Comparison of ENCODE assay signal across 11 cellular contexts in the genomic region with DNA sequence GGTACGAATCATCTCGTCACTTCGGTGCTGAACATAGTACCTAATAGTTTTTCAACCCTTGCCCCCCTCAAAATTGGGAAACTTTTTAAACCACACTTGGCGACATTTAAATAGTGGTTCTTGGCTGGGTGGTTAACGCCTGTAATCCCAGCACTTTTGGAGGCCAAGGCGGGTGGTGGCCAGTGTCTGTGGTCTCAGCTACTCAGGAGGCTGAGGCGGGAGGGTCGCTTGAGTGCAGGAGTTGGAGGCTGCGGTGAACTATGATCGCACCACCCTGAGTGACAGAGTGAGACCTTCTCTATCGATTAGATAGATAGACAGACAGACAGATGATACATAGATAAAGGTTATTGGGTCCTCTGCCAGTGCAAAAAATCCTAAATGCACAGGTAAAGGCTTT. TPM values are rescaled to one million over a fixed set of nuclear protein-coding genes. Genes with fewer than 3 reads are reported as not detected.
A peak's percentile ranks its signal among the peaks of the same experiment; 100 is the strongest.
DNase-seq lines count a peak whose midpoint lies in the region; ATAC-seq and TF ChIP-seq lines count a peak whose summit lies in the region.
"Had no signal": no experiment of that assay in that cellular context is flagged by ENCODE, and none has a peak within 500 bp of the region (broad histone marks: within the 10 kb centered on the region; RNA-seq: fewer than 3 reads in every experiment).

No MANE protein-coding gene starts in this region.

- intact Hi-C loops in left ventricle myocardium inferior (cut with micrococcal nuclease): loop anchor here (10.0 kb wide), 1 partner anchor 56 kb away; the partner anchor contains the start of gene RASAL2
- intact Hi-C loops in left cardiac atrium (cut with DNase I): loop anchor here (5.0 to 10.0 kb wide), 3 partner anchors 59 to 246 kb away; no protein-coding TSS in a partner anchor

- H3K4me1 ChIP-seq in left ventricle myocardium inferior (peaks cover 52% of the 10 kb centered on the region), fibroblast of lung (ENCODE audit: control insufficient read depth, extremely low read depth, insufficient read depth, low read length) (peaks cover 3% of the 10 kb centered on the region), neutrophil (ENCODE audit: control insufficient read depth in 1 of 2, insufficient read depth in 1 of 2, low read depth in 1 of 2, low read length in 1 of 2) (peaks cover 7 to 12% of the 10 kb centered on the region in 2 experiments)

- H3K4me3 ChIP-seq in left ventricle myocardium inferior (peak overlapping the region; percentile 83), fibroblast of lung (replicated peaks in 1 of 4; ENCODE audit: control extremely low read depth in 1 of 4, insufficient read depth in 1 of 4, low read depth in 3 of 4, low read length in 4 of 4) (peak overlapping the region in 2 of 4 experiments; percentile 56 to 60), neutrophil (ENCODE audit: low read depth in 1 of 2, low read length in 1 of 2) (peak overlapping the region; percentile 61 to 68)

- H3K27ac ChIP-seq in left ventricle myocardium inferior (replicated peaks): peak overlapping the region; percentile 95
- no peak overlapping the region for H3K27ac ChIP-seq in fibroblast of lung (ENCODE audit: insufficient read depth, low read length)
- no peak overlapping the region for H3K27ac ChIP-seq in neutrophil

- no peaks in the 10 kb centered on the region for H3K79me2 ChIP-seq in fibroblast of lung (ENCODE audit: control insufficient read depth, insufficient read depth, low read length)

- H3K27me3 ChIP-seq in left ventricle myocardium inferior (ENCODE audit: low read depth) (no peaks in the 10 kb centered on the region), fibroblast of lung (ENCODE audit: control insufficient read depth, insufficient read depth, low read length) (no peaks in the 10 kb centered on the region), neutrophil (no peaks in the 10 kb centered on the region)

- H3K9me3 ChIP-seq in left ventricle myocardium inferior (replicated peaks) (no peaks in the 10 kb centered on the region), fibroblast of lung (ENCODE audit: control insufficient read depth, insufficient read depth, low read depth, low read length) (no peaks in the 10 kb centered on the region), neutrophil (no peaks in the 10 kb centered on the region)

- TF ChIP-seq CTCF in left ventricle myocardium inferior (IDR thresholded peaks at IDR 0.05; ENCODE audit: borderline replicate concordance) (no peak), fibroblast of lung (conservative IDR thresholded peaks at IDR 0.05 in 1 of 2, IDR thresholded peaks at IDR 0.05 in 1 of 2; ENCODE audit: low read depth in 1 of 2, low read length in 2 of 2) (no peak), neutrophil (IDR thresholded peaks at IDR 0.05) (no peak)

- peak overlapping the region; percentile 2 for H2AFZ ChIP-seq in fibroblast of lung (ENCODE audit: low read length)

- no peak overlapping the region for H3K9ac ChIP-seq in fibroblast of lung (ENCODE audit: insufficient read depth, low read length)

- no peaks in the 10 kb centered on the region for H4K20me1 ChIP-seq in fibroblast of lung (ENCODE audit: control insufficient read depth, extremely low read depth, insufficient read depth, low read length)

- ATAC-seq in left cardiac atrium: no peak
- ATAC-seq in HG02885 (IDR thresholded peaks at IDR 0.05; ENCODE audit: poor library complexity, unreplicated experiment): no peak

- DNase-seq in left ventricle myocardium inferior (no peak), left cardiac atrium (no peak), fibroblast of lung (ENCODE audit: low read depth in 2 of 2) (no peak), NCI-H226 (no peak), NCI-H748 treated with DMSO at 0.1 percent for 48 hours (lab: John Stamatoyannopoulos, UW) (no peak)
- DNase-seq in activated effector memory CD4-positive, alpha-beta T cell treated with anti-CD3 and anti-CD28 coated beads, Interleukin-2, amount 50 U/mL, for 16 hours: no peak
- DNase-seq: activated effector memory CD4-positive, alpha-beta T cell treated with Interleukin-2 at 50 U/mL for 16 hours; AML-193 had no signal

- no peaks in the 10 kb centered on the region for H3K36me3 ChIP-seq in left ventricle myocardium inferior
- H3K36me3 ChIP-seq in fibroblast of lung (ENCODE audit: control insufficient read depth, insufficient read depth, low read length): no peaks in the 10 kb centered on the region
- H3K36me3 ChIP-seq in neutrophil: no peaks in the 10 kb centered on the region

- H3K4me2 ChIP-seq in fibroblast of lung (ENCODE audit: extremely low read depth, insufficient read depth, low read length): peak overlapping the region; percentile 59

RNA-seq across cellular contexts. Expression of gene RASAL2, which starts 55.5 kb away (rescaled TPM):
- total RNA-seq in left ventricle myocardium inferior (28.3 TPM), left cardiac atrium (10 to 100 TPM; 16.9 to 27.8 TPM), fibroblast of lung (6.4 and 11.9 TPM in 2 replicates)
- 20.5 and 21.8 TPM in 2 replicates for polyA plus RNA-seq in fibroblast of lung
- polyA plus RNA-seq in fibroblast of lung (2012): 7.9 and 9.8 TPM in 2 replicates
- polyA minus RNA-seq in fibroblast of lung (ENCODE audit: low replicate concordance): 26.8 and 31.5 TPM in 2 replicates
- total RNA-seq: natural killer cell treated with Interleukin-12 subunit alpha and Interleukin-12 subunit beta and Interleukin-15 and Interleukin-18, amount 100 ng/mL, for 72 hours had no signal
